In the genomic region with DNA sequence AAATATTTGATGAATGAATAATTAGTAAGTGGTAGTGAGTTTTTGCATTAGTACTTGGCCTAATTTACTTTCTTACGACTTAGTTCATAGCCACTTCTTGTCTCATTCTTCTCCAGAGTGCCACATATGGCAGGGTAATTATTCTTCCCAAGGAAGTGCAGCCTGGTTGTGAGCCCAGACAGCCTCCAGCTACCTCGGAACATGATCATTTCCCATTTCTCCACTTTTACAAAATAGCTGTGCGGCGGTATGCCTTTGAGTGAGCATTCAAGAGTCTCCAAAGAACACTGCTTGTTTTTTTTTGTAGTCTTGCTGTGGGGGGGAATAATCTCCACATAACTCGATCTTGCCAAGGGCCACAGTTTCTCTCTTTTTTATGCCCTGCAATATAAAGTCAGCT, we compare ENCODE assay signal across 30 cellular contexts.
"Had no signal": no experiment of that assay in that cellular context is flagged by ENCODE, and none has a peak within 500 bp of the region (broad histone marks: within the 10 kb centered on the region; RNA-seq: fewer than 3 reads in every experiment).

No MANE protein-coding gene starts in this region.

- H3K4me1 ChIP-seq: esophagus muscularis mucosa, foreskin keratinocyte, gastrocnemius medialis had no signal

- H3K4me3 ChIP-seq: esophagus muscularis mucosa, gastrocnemius medialis, heart left ventricle had no signal

- H3K27me3 ChIP-seq: brain microvascular endothelial cell, esophagus muscularis mucosa, foreskin keratinocyte, gastrocnemius medialis, heart left ventricle had no signal

- ATAC-seq: activated CD4-positive, CD25-positive, alpha-beta regulatory T cell treated with anti-CD3 and anti-CD28 coated beads, Interleukin-2, amount 50 U/mL, for 24 hours; activated CD8-positive, alpha-beta T cell treated with anti-CD3 and anti-CD28 coated beads for 36 hours; activated T-cell treated with anti-CD3 and anti-CD28 coated beads, Interleukin-2, amount 50 U/mL, for 4 hours; activated T-helper 17 cell treated with anti-CD3 and anti-CD28 coated beads, Interleukin-2, amount 50 U/mL, for 72 hours; effector memory CD8-positive, alpha-beta T cell; foreskin keratinocyte; gastrocnemius medialis; T-helper 17 cell had no signal

- DNase-seq: activated B cell treated with CpG ODN at 0.5 μM for 24 hours; activated CD4-positive, alpha-beta T cell treated with anti-CD3 and anti-CD28 coated beads for 48 hours; activated CD4-positive, alpha-beta T cell treated with anti-CD3 and anti-CD28 coated beads, Interleukin-2, amount 50 U/mL, for 1 hour; activated CD4-positive, alpha-beta T cell treated with anti-CD3 and anti-CD28 coated beads, Interleukin-2, amount 50 U/mL, for 48 hours; activated CD8-positive, alpha-beta memory T cell treated with anti-CD3 and anti-CD28 coated beads for 24 hours; activated CD8-positive, alpha-beta T cell treated with anti-CD3 and anti-CD28 coated beads for 36 hours; activated effector memory CD4-positive, alpha-beta T cell treated with Interleukin-2 at 50 U/mL for 16 hours; activated gamma-delta T cell treated with Interleukin-2 at 50 U/mL for 16 hours; activated naive CD4-positive, alpha-beta T cell treated with anti-CD3 and anti-CD28 coated beads, Interleukin-2, amount 50 U/mL, for 16 hours; activated naive CD4-positive, alpha-beta T cell treated with Interleukin-2 at 50 U/mL for 16 hours; activated T-cell treated with anti-CD3 and anti-CD28 coated beads, Interleukin-2, amount 50 U/mL, for 4 hours; amniotic stem cell; anterior cingulate cortex; brain microvascular endothelial cell; caudate nucleus; cortex of kidney; dermis blood vessel endothelial cell; effector CD4-positive, alpha-beta T cell; effector memory CD8-positive, alpha-beta T cell; erythroblast; gastrocnemius medialis; glutamatergic neuron; heart left ventricle; T-helper 17 cell; T1000; WERI-Rb-1 had no signal

- H3K36me3 ChIP-seq: brain microvascular endothelial cell, esophagus muscularis mucosa, gastrocnemius medialis, heart left ventricle, WERI-Rb-1 had no signal

- H3K27ac ChIP-seq: brain microvascular endothelial cell, esophagus muscularis mucosa, foreskin keratinocyte, heart left ventricle, WERI-Rb-1 had no signal

- H3K9me3 ChIP-seq: esophagus muscularis mucosa, gastrocnemius medialis, heart left ventricle had no signal
